Comparison of ENCODE assay signal across 21 cellular contexts in genomic region chr3:27756877-27757276, GRCh38. TPM values are rescaled to one million over a fixed set of nuclear protein-coding genes. Genes with fewer than 3 reads are reported as not detected.
A peak's percentile ranks its signal among the peaks of the same experiment; 100 is the strongest.
DNase-seq lines count a peak whose midpoint lies in the region; ATAC-seq and TF ChIP-seq lines count a peak whose summit lies in the region.
"Had no signal": no experiment of that assay in that cellular context is flagged by ENCODE, and none has a peak within 500 bp of the region (broad histone marks: within the 10 kb centered on the region; RNA-seq: fewer than 3 reads in every experiment).

No MANE protein-coding gene starts in this region.

- no peak overlapping the region for H2AFZ ChIP-seq in mesenchymal stem cell (ENCODE audit: low read depth, low read length)

- H4K91ac ChIP-seq in mesenchymal stem cell (ENCODE audit: low read length): no peak overlapping the region

- DNase-seq in HCEC 1CT: peak; percentile 7
- DNase-seq in RWPE2 (ENCODE audit: low spot score): no peak
- peak; percentile 51 for DNase-seq in epithelial cell of prostate (ENCODE audit: low read depth, low spot score)
- no peak for DNase-seq in mesenchymal stem cell
- no peak for DNase-seq in effector memory CD4-positive, alpha-beta T cell
- DNase-seq in GM03348 (ENCODE audit: low spot score): no peak
- DNase-seq: ACHN, DMS79, KBM-7, NCI-H1417, NCI-H187 treated with DMSO at 0.1 percent for 48 hours, NCI-H2227 treated with DMSO at 0.1 percent for 48 hours, NCI-H524, NCI-H82, OCI-M1, RPMI8226, SJCRH30 had no signal

- H3K4me3 ChIP-seq in RWPE2 (ENCODE audit: severe bottlenecking) (no peak overlapping the region), mesenchymal stem cell (ENCODE audit: insufficient read depth in 1 of 2, low read depth in 1 of 2, low read length in 2 of 2) (peak overlapping the region in 1 of 2 experiments; percentile 12)
- H3K4me3 ChIP-seq in effector memory CD4-positive, alpha-beta T cell (ENCODE audit: insufficient read depth, low read depth, low read length, poor library complexity, severe bottlenecking): no peak overlapping the region
- H3K4me3 ChIP-seq: SJCRH30 had no signal

- no peaks in the 10 kb centered on the region for H3K27me3 ChIP-seq in RWPE2 (ENCODE audit: insufficient read depth, poor library complexity, severe bottlenecking)
- peaks cover 0 to 4% of the 10 kb centered on the region in 2 experiments for H3K27me3 ChIP-seq in mesenchymal stem cell (ENCODE audit: control insufficient read depth in 1 of 2, insufficient read depth in 1 of 2, low read length in 2 of 2)
- H3K27me3 ChIP-seq in effector memory CD4-positive, alpha-beta T cell (replicated peaks; ENCODE audit: control insufficient read depth, insufficient read depth, low read length, poor library complexity, severe bottlenecking): no peaks in the 10 kb centered on the region
- H3K27me3 ChIP-seq: SJCRH30 had no signal

- peak overlapping the region; percentile 48 for H3K9ac ChIP-seq in mesenchymal stem cell (ENCODE audit: low read length)

- H2BK5ac ChIP-seq in mesenchymal stem cell (ENCODE audit: low read depth, low read length, poor library complexity, severe bottlenecking): no peak overlapping the region

- no peak overlapping the region for H2BK12ac ChIP-seq in mesenchymal stem cell (ENCODE audit: low read length in 2 of 2)

- H3K79me1 ChIP-seq in mesenchymal stem cell (replicated peaks; ENCODE audit: low read length, poor library complexity, severe bottlenecking): no peaks in the 10 kb centered on the region

- H2AK5ac ChIP-seq in mesenchymal stem cell (ENCODE audit: low read length, severe bottlenecking): no peak overlapping the region

- no peak overlapping the region for H3K18ac ChIP-seq in mesenchymal stem cell (ENCODE audit: low read depth in 1 of 2, low read length in 2 of 2)

- no peak for TF ChIP-seq CTCF in RWPE2 (IDR thresholded peaks at IDR 0.05; ENCODE audit: poor library complexity, severe bottlenecking)

- H2BK120ac ChIP-seq in mesenchymal stem cell (ENCODE audit: low read depth, low read length): no peak overlapping the region

- no peak overlapping the region for H2BK15ac ChIP-seq in mesenchymal stem cell (ENCODE audit: low read depth, poor library complexity, severe bottlenecking)

- peaks cover 25% of the 10 kb centered on the region for H3K4me1 ChIP-seq in RWPE2 (ENCODE audit: insufficient read depth, poor library complexity, severe bottlenecking)
- H3K4me1 ChIP-seq in mesenchymal stem cell (ENCODE audit: control insufficient read depth, insufficient read depth, low read depth, low read length): no peaks in the 10 kb centered on the region
- H3K4me1 ChIP-seq in effector memory CD4-positive, alpha-beta T cell (ENCODE audit: control insufficient read depth, insufficient read depth, low read length, poor library complexity, severe bottlenecking): no peaks in the 10 kb centered on the region
- H3K4me1 ChIP-seq: SJCRH30 had no signal

- no peak overlapping the region for H3K14ac ChIP-seq in mesenchymal stem cell (ENCODE audit: low read length in 2 of 2)

- H4K8ac ChIP-seq in mesenchymal stem cell (ENCODE audit: low read length): no peak overlapping the region

- peak overlapping the region; percentile 98 for H3K27ac ChIP-seq in RWPE2 (ENCODE audit: poor library complexity, severe bottlenecking)
- H3K27ac ChIP-seq in epithelial cell of prostate: peak overlapping the region; percentile 73
- no peak overlapping the region for H3K27ac ChIP-seq in mesenchymal stem cell (ENCODE audit: low read length, poor library complexity, severe bottlenecking)
- no peak overlapping the region for H3K27ac ChIP-seq in effector memory CD4-positive, alpha-beta T cell (ENCODE audit: insufficient read depth, low read length, poor library complexity, severe bottlenecking)
- H3K27ac ChIP-seq: SJCRH30 had no signal

- no peak overlapping the region for H3K4ac ChIP-seq in mesenchymal stem cell (ENCODE audit: low read depth in 1 of 2, low read length in 2 of 2)

- peak; percentile 87 for ATAC-seq in RWPE2 (ENCODE audit: low read depth)
- ATAC-seq in GM18505 (IDR thresholded peaks at IDR 0.05; ENCODE audit: unreplicated experiment): no peak
- ATAC-seq in GM18870 (IDR thresholded peaks at IDR 0.05; ENCODE audit: unreplicated experiment): no peak
- ATAC-seq: HCT116, HepG2 had no signal

- WGBS in mesenchymal stem cell: 85% methylated on average over 1 of the region's 2 CpGs

- H3K9me3 ChIP-seq in RWPE2 (ENCODE audit: severe bottlenecking) (no peaks in the 10 kb centered on the region), mesenchymal stem cell (ENCODE audit: control insufficient read depth, low read length) (no peaks in the 10 kb centered on the region)
- H3K9me3 ChIP-seq in effector memory CD4-positive, alpha-beta T cell (ENCODE audit: control insufficient read depth, low read length): no peaks in the 10 kb centered on the region
- H3K9me3 ChIP-seq: SJCRH30 had no signal

- H3K23ac ChIP-seq in mesenchymal stem cell (ENCODE audit: low read length in 2 of 2): no peak overlapping the region

- TF ChIP-seq POLR2A in GM18505 (IDR thresholded peaks at IDR 0.05; ENCODE audit: borderline replicate concordance, extremely low read depth, insufficient read depth, insufficient read length): no peak

- no peaks in the 10 kb centered on the region for H3K36me3 ChIP-seq in RWPE2 (ENCODE audit: low read depth)
- no peaks in the 10 kb centered on the region for H3K36me3 ChIP-seq in mesenchymal stem cell (ENCODE audit: control insufficient read depth in 1 of 2, insufficient read depth in 2 of 2, low read depth in 1 of 2, low read length in 2 of 2)
- H3K36me3 ChIP-seq in effector memory CD4-positive, alpha-beta T cell (ENCODE audit: control insufficient read depth, insufficient read depth, low read length): no peaks in the 10 kb centered on the region
- H3K36me3 ChIP-seq: SJCRH30 had no signal

- no peak overlapping the region for H3K4me2 ChIP-seq in mesenchymal stem cell (ENCODE audit: low read length, poor library complexity, severe bottlenecking)

RNA-seq across cellular contexts. Expression of gene EOMES, which starts 34.8 kb away (rescaled TPM):
- not detected for polyA plus RNA-seq in mesenchymal stem cell (2013, experiment 1 of 2)
- polyA plus RNA-seq in mesenchymal stem cell (2013, experiment 2 of 2): not detected

Comparison
In these comparisons a context has a peak if more than half of its experiments do, and no peak if none do; other contexts are left out.
1. DNase-seq: peak in HCEC 1CT (single experiment) and epithelial cell of prostate (single experiment); none in RWPE2 (single experiment), mesenchymal stem cell (single experiment), effector memory CD4-positive, alpha-beta T cell (0 of 3) and GM03348 (single experiment).
2. H3K27ac ChIP-seq: peak in RWPE2 (single experiment) and epithelial cell of prostate (single experiment); none in mesenchymal stem cell (single experiment) and effector memory CD4-positive, alpha-beta T cell (single experiment).